Comparison of ENCODE assay signal across 27 cellular contexts in genomic region chr10:60664859-60665258, GRCh38.
DNase-seq lines count a peak whose midpoint lies in the region; ATAC-seq, FAIRE-seq and TF ChIP-seq lines count a peak whose summit lies in the region.
"Had no signal": no experiment of that assay in that cellular context is flagged by ENCODE, and none has a peak within 500 bp of the region (broad histone marks: within the 10 kb centered on the region; RNA-seq: fewer than 3 reads in every experiment).

No MANE protein-coding gene starts in this region.

- TF ChIP-seq EP300 in K562 (IDR thresholded peaks at IDR 0.05; ENCODE audit: low read length), result no peak

- intact Hi-C loops in K562 (cut with micrococcal nuclease), result no loop called here

- FAIRE-seq in K562 (lab: Jason Lieb, UNC), result no peak

- H3K56ac ChIP-seq in mesendoderm (ENCODE audit: low read length), result no peak overlapping the region

- no peaks in the 10 kb centered on the region for H3K9me3 ChIP-seq in K562 (replicated peaks; ENCODE audit: control insufficient read depth, insufficient read depth, low read depth, low read length)
- H3K9me3 ChIP-seq: adrenal gland, left ventricle myocardium inferior, ovary, transverse colon had no signal

- no peak overlapping the region for H3K4me3 ChIP-seq in K562
- H3K4me3 ChIP-seq in mesendoderm (ENCODE audit: low read length), result no peak overlapping the region
- H3K4me3 ChIP-seq: adrenal gland, left ventricle myocardium inferior, ovary, transverse colon had no signal

- no peak for TF ChIP-seq RAD21 in K562 (CRISPR knock-in tag; conservative IDR thresholded peaks at IDR 0.05 in 1 of 2, IDR thresholded peaks at IDR 0.05 in 1 of 2)

- H3K79me2 ChIP-seq in K562 (ENCODE audit: control insufficient read depth, insufficient read depth, low read length) (no peaks in the 10 kb centered on the region), mesendoderm (ENCODE audit: control insufficient read depth, insufficient read depth, low read length) (no peaks in the 10 kb centered on the region)

- in situ Hi-C loops in K562 (cut with MboI), result loop anchor here (25.0 kb wide), 1 partner anchor 828 kb away; no protein-coding TSS in a partner anchor

- no peak overlapping the region for H2BK120ac ChIP-seq in mesendoderm (ENCODE audit: low read depth, low read length)

- TF ChIP-seq POLR2A in K562 (conservative IDR thresholded peaks at IDR 0.05), result no peak

- H3K27ac ChIP-seq in K562 (ENCODE audit: extremely low read depth, low read depth, low read length) (no peak overlapping the region), mesendoderm (ENCODE audit: low read depth, low read length) (no peak overlapping the region)
- H3K27ac ChIP-seq: adrenal gland, KMS-11, left ventricle myocardium inferior, ovary, transverse colon had no signal

- 7% methylated on average over 4 of the region's 4 CpGs for WGBS in K562 (ENCODE audit: insufficient coverage, low coverage, missing lambda C conversion rate)
- WGBS in mesendoderm (ENCODE audit: extremely low coverage, insufficient coverage, low lambda C conversion rate), result no CpG with 5 or more reads among the region's 4 CpGs

- H3K4me1 ChIP-seq in K562 (replicated peaks in 1 of 2; ENCODE audit: control insufficient read depth in 2 of 2, insufficient read depth in 2 of 2, low read length in 2 of 2) (peaks cover 0 to 14% of the 10 kb centered on the region in 2 experiments; a peak in 2 of 5 replicates), mesendoderm (ENCODE audit: control insufficient read depth, low read depth, low read length) (peaks cover 2% of the 10 kb centered on the region)
- H3K4me1 ChIP-seq: adrenal gland, left ventricle myocardium inferior, transverse colon had no signal

- H4K20me1 ChIP-seq in K562 (replicated peaks; ENCODE audit: control insufficient read depth, insufficient read depth, low read length), result no peaks in the 10 kb centered on the region

- no peak for ATAC-seq in K562
- no peak for ATAC-seq in GM18517 (IDR thresholded peaks at IDR 0.05; ENCODE audit: unreplicated experiment)
- ATAC-seq: activated CD4-positive, CD25-positive, alpha-beta regulatory T cell treated with anti-CD3 and anti-CD28 coated beads, Interleukin-2, amount 50 U/mL, for 24 hours; natural killer cell; stimulated activated naive CD8-positive, alpha-beta T cell treated with anti-CD3 and anti-CD28 coated beads, Interleukin-15, amount 100 ng/mL, for 72 hours had no signal

- POLR2A ChIA-PET in K562 (lab: Yijun Ruan, JAX), result no interaction called here

- H4K8ac ChIP-seq in mesendoderm (ENCODE audit: low read depth, low read length), result no peak overlapping the region

- H2BK5ac ChIP-seq in mesendoderm (ENCODE audit: low read length), result no peak overlapping the region

- H3K9ac ChIP-seq in K562 (ENCODE audit: insufficient read depth in 1 of 2, low read depth in 2 of 2, low read length in 2 of 2) (no peak overlapping the region), mesendoderm (ENCODE audit: low read length) (no peak overlapping the region)
- H3K9ac ChIP-seq: KMS-11 had no signal

- no TSS peak for BruUV-seq in K562 (replicated peaks; lab: Mats Ljungman, UMichigan)

- peak overlapping the region; percentile 12 for H3K4ac ChIP-seq in mesendoderm (ENCODE audit: low read depth, low read length)

- DNase-seq in DMS53 (lab: John Stamatoyannopoulos, UW), result peak; percentile 23
- DNase-seq in DMS53 treated with DMSO at 0.1 percent for 48 hours (lab: John Stamatoyannopoulos, UW; ENCODE audit: unreplicated experiment), result no peak
- DNase-seq in M059J (ENCODE audit: low read depth), result peak; percentile 34
- peak in 1 of 4 experiments; percentile 37 for DNase-seq in K562 (ENCODE audit: extremely low read depth in 1 of 4, low spot score in 3 of 4)
- DNase-seq in mesendoderm, result peak; percentile 40
- DNase-seq in D341Med (ENCODE audit: low spot score), result no peak
- no peak for DNase-seq in activated naive CD4-positive, alpha-beta T cell (lab: John Stamatoyannopoulos, UW)
- DNase-seq: activated CD4-positive, alpha-beta memory T cell treated with anti-CD3 and anti-CD28 coated beads, Interleukin-2, amount 10 ng/mL, durations not matched to agents 7 days and 5 days; activated gamma-delta T cell treated with Interleukin-2 at 50 U/mL for 16 hours; activated T-cell treated with anti-CD3 and anti-CD28 coated beads for 4 hours; adrenal gland; COR-L47; cortex of kidney; H7; immature natural killer cell; left ventricle myocardium inferior; natural killer cell; NCI-H2029 treated with DMSO at 0.1 percent for 48 hours; NCI-H526; ovary; Right ventricle myocardium superior; stimulated activated naive CD8-positive, alpha-beta T cell treated with anti-CD3 and anti-CD28 coated beads, Interleukin-15, amount 100 ng/mL, for 72 hours; SW 1271; transverse colon had no signal

- no peak overlapping the region for H3K4me2 ChIP-seq in K562 (ENCODE audit: insufficient read depth, low read length)
- H3K4me2 ChIP-seq in mesendoderm (ENCODE audit: low read length), result no peak overlapping the region
- H3K4me2 ChIP-seq: KMS-11 had no signal

- H2AFZ ChIP-seq in K562 (ENCODE audit: low read depth, low read length), result no peak overlapping the region

- CTCF ChIA-PET in K562 (lab: Yijun Ruan, JAX; ENCODE audit: low intra/inter-chr PET ratio), result no interaction called here

- no peak overlapping the region for H4K5ac ChIP-seq in mesendoderm (ENCODE audit: low read length)

- no peaks in the 10 kb centered on the region for H3K27me3 ChIP-seq in K562 (ENCODE audit: control insufficient read depth in 2 of 2, insufficient read depth in 2 of 2, low read length in 2 of 2)
- H3K27me3 ChIP-seq in mesendoderm (ENCODE audit: insufficient read depth, low read length, poor library complexity), result no peaks in the 10 kb centered on the region
- H3K27me3 ChIP-seq: adrenal gland, ovary, transverse colon had no signal

- H3K18ac ChIP-seq in mesendoderm (ENCODE audit: low read length), result no peak overlapping the region

- H3K79me1 ChIP-seq in mesendoderm (ENCODE audit: low read length), result no peaks in the 10 kb centered on the region

- no peak overlapping the region for H2AK5ac ChIP-seq in mesendoderm (ENCODE audit: low read length)

- H3K23ac ChIP-seq in mesendoderm (ENCODE audit: low read length), result no peak overlapping the region

- TF ChIP-seq CTCF in K562 (IDR thresholded peaks at IDR 0.05 in 2 of 3, conservative IDR thresholded peaks at IDR 0.05 in 1 of 3; ENCODE audit: insufficient read depth in 2 of 3, low read depth in 1 of 3, low read length in 3 of 3), result no peak

- H3K9me1 ChIP-seq in K562 (ENCODE audit: control insufficient read depth, insufficient read depth, low read length), result no peaks in the 10 kb centered on the region

- H3K36me3 ChIP-seq in K562 (ENCODE audit: control insufficient read depth, insufficient read depth, low read length) (no peaks in the 10 kb centered on the region), mesendoderm (ENCODE audit: control insufficient read depth, insufficient read depth, low read length) (no peaks in the 10 kb centered on the region)
- H3K36me3 ChIP-seq: adrenal gland, left ventricle myocardium inferior, ovary, transverse colon had no signal

- no peak overlapping the region for H2BK15ac ChIP-seq in mesendoderm (replicated peaks; ENCODE audit: low read depth)

TF ChIP-seq in K562, 482 proteins besides CTCF, POLR2A, EP300 and RAD21:
- peak; percentile 82 for TF ChIP-seq MAFG (tag; conservative IDR thresholded peaks at IDR 0.05)
- peak; percentile 55; the same call in 1 of the 2 replicates for TF ChIP-seq MAFF (IDR thresholded peaks at IDR 0.05; ENCODE audit: low read length)
- peak; percentile 68; the same call in 1 of the 2 replicates for TF ChIP-seq MAFK (IDR thresholded peaks at IDR 0.05; ENCODE audit: low read length)
- peak; percentile 55; the same call in 1 of the 2 replicates for TF ChIP-seq FOSL1 (tag; conservative IDR thresholded peaks at IDR 0.05)
- no peak for TF ChIP-seq NONO (IDR thresholded peaks at IDR 0.05; ENCODE audit: low read depth in 2 of 2, low read length in 1 of 2)
- TF ChIP-seq MTF1 (CRISPR knock-in tag; IDR thresholded peaks at IDR 0.05; ENCODE audit: borderline replicate concordance), result no peak
- TF ChIP-seq ZNF507 (tag; conservative IDR thresholded peaks at IDR 0.05), result no peak
- TF ChIP-seq RBM17 (IDR thresholded peaks at IDR 0.05; ENCODE audit: borderline replicate concordance, low read depth, low read length), result no peak
- no peak for TF ChIP-seq RFX7 (CRISPR knock-in tag; IDR thresholded peaks at IDR 0.05)
- TF ChIP-seq C11orf30 (IDR thresholded peaks at IDR 0.05; ENCODE audit: low read depth), result peak; percentile 72
- TF ChIP-seq NFE2 (IDR thresholded peaks at IDR 0.05; ENCODE audit: low read depth), result peak; percentile 83
- no peak for TF ChIP-seq TAL1 (IDR thresholded peaks at IDR 0.05)
- TF ChIP-seq HOXB6 (CRISPR knock-in tag; IDR thresholded peaks at IDR 0.05; ENCODE audit: borderline replicate concordance), result no peak
- TF ChIP-seq POLR2AphosphoS2 (IDR thresholded peaks at IDR 0.05; ENCODE audit: low read length), result no peak
- no peak for TF ChIP-seq BRF2 (IDR thresholded peaks at IDR 0.05; ENCODE audit: borderline replicate concordance, insufficient read depth, insufficient read length)
- TF ChIP-seq HLTF (IDR thresholded peaks at IDR 0.05), result no peak
- peak; percentile 75 for TF ChIP-seq ZNF316 (IDR thresholded peaks at IDR 0.05)
- peak; percentile 51; the same call in 1 of the 2 replicates for TF ChIP-seq JUND (IDR thresholded peaks at IDR 0.05; ENCODE audit: borderline replicate concordance, low read depth, low read length)
- TF ChIP-seq JUND (tag; IDR thresholded peaks at IDR 0.05; ENCODE audit: borderline replicate concordance, low read depth, low read length), result no peak; the same call in 2 of the 3 replicates
TF ChIP-seq in K562: peak in this region for 8.

Comparison
In these comparisons a context has a peak if more than half of its experiments do, and no peak if none do; other contexts are left out.
1. DNase-seq: peak in DMS53 (single experiment), M059J (single experiment) and mesendoderm (single experiment); none in DMS53 treated with DMSO at 0.1 percent for 48 hours (single experiment), D341Med (single experiment) and activated naive CD4-positive, alpha-beta T cell (0 of 4).